18 cellular contexts compared by ENCODE assay signal in genomic region chr7:79965946-79966345, GRCh38.
"Had no signal": no experiment of that assay in that cellular context is flagged by ENCODE, and none has a peak within 500 bp of the region (broad histone marks: within the 10 kb centered on the region; RNA-seq: fewer than 3 reads in every experiment).

No MANE protein-coding gene starts in this region.

- H3K4me3 ChIP-seq: MG63 had no signal

- H3K36me3 Mint-ChIP-seq: T-cell had no signal

- H3K27me3 ChIP-seq: MG63 had no signal

- H3K36me3 ChIP-seq: MG63 had no signal

- H3K27ac Mint-ChIP-seq: T-cell had no signal

- DNase-seq: Karpas-422, KG1, MG63, NCI-H1092 treated with DMSO at 0.1 percent for 48 hours, NCI-H1436, NCI-H187, NCI-H2029, NCI-H2081 treated with DMSO at 0.1 percent for 48 hours, NCI-H2171, NCI-H345, NCI-H446 treated with DMSO at 0.1 percent for 48 hours, NCI-H510A treated with DMSO at 0.1 percent for 48 hours, NCI-H526, SHP77, SK-N-SH, SW 1271, T-cell had no signal

- H3K27ac ChIP-seq: RWPE1 had no signal

- H3K9me3 ChIP-seq: MG63, SK-N-SH had no signal

- H3K27me3 Mint-ChIP-seq: T-cell had no signal

- H3K4me3 Mint-ChIP-seq: T-cell had no signal
